34 cellular contexts compared by ENCODE assay signal in the genomic region with DNA sequence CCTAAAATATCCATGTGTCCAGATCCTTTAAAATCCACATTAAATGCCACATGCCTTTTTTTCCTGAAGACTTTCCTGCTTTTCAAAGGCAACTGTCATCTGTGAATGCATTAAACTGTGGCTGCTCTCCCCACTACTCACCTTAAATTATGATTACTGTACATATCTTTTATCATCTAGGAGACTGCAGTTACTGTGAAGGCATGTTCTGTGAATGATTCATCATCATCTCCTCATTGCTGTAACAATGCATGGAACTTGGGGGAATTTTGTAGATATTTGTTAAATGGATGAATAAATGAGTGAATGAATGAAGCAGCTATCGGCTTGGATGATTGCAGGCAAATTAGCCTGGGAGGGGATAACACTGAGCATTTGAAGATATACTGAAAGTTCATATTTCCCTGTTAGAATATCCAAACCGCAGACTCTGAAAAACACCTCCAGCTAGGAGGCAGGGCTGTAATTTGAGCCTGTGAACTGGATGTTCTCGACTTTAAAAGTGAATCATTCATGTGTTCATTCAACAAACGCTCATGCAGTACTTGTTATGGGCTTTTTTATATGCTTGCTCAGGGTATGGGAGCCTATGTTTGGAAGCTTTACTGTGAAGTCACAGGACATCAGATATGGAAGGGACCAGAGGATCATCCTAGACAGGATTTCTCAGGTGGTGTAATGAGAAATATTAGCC.
DNase-seq lines count a peak whose midpoint lies in the region; ATAC-seq and TF ChIP-seq lines count a peak whose summit lies in the region.
"Had no signal": no experiment of that assay in that cellular context is flagged by ENCODE, and none has a peak within 500 bp of the region (broad histone marks: within the 10 kb centered on the region; RNA-seq: fewer than 3 reads in every experiment).

No MANE protein-coding gene starts in this region.

- H2BK120ac ChIP-seq in H9 (ENCODE audit: low read depth, low read length, poor library complexity, severe bottlenecking) = no peak overlapping the region

- no peaks in the 10 kb centered on the region for H3K27me3 Mint-ChIP-seq in H9 (ENCODE audit: low read depth)
- H3K27me3 Mint-ChIP-seq: activated CD8-positive, alpha-beta memory T cell treated with anti-CD3 and anti-CD28 coated beads, Interleukin-2, amount 10 ng/mL, durations not matched to agents 7 days and 5 days; activated naive CD8-positive, alpha-beta T cell treated with anti-CD3 and anti-CD28 coated beads, Interleukin-2, amount 10 ng/mL, durations not matched to agents 7 days and 5 days; dendritic cell treated with granulocyte-macrophage colony-stimulating factor and Interleukin-4, amounts not matched to agents 40 ng/mL and 50 ng/mL, for 4 days had no signal

- no peak overlapping the region for H3K4me2 ChIP-seq in fibroblast of lung (ENCODE audit: extremely low read depth, insufficient read depth, low read length)
- no peak overlapping the region for H3K4me2 ChIP-seq in H9 (ENCODE audit: insufficient read depth, insufficient read length, low read length)
- H3K4me2 ChIP-seq: BLaER1, hepatocyte had no signal

- H3T11ph ChIP-seq in H9 (ENCODE audit: low read length) = no peak overlapping the region

- H2BK5ac ChIP-seq in H9 (ENCODE audit: insufficient read length, low read length) = no peak overlapping the region

- H3K18ac ChIP-seq in H9 (ENCODE audit: insufficient read length, low read depth, low read length) = no peak overlapping the region

- H3K4me3 Mint-ChIP-seq in H9 = no peak overlapping the region
- H3K4me3 Mint-ChIP-seq: activated CD8-positive, alpha-beta memory T cell treated with anti-CD3 and anti-CD28 coated beads, Interleukin-2, amount 10 ng/mL, durations not matched to agents 7 days and 5 days; activated naive CD8-positive, alpha-beta T cell treated with anti-CD3 and anti-CD28 coated beads, Interleukin-2, amount 10 ng/mL, durations not matched to agents 7 days and 5 days; activated T-cell treated with anti-CD3 and anti-CD28 coated beads, Interleukin-2, amount 50 U/mL, for 4 hours; central memory CD8-positive, alpha-beta T cell; dendritic cell treated with granulocyte-macrophage colony-stimulating factor and Interleukin-4, amounts not matched to agents 40 ng/mL and 50 ng/mL, for 4 days; endodermal cell; neural crest cell; T-helper 1 cell treated with Interleukin-12 subunit alpha and Interleukin-12 subunit beta and Interleukin-4 antibody, amounts not matched to agents 30 μg/mL and 1 μg/mL, for 36 hours had no signal

- no peak overlapping the region for H3K27ac ChIP-seq in fibroblast of lung (ENCODE audit: insufficient read depth, low read length)
- no peak overlapping the region for H3K27ac ChIP-seq in H9 (ENCODE audit: insufficient read length, low read depth, low read length)
- H3K27ac ChIP-seq: ascending aorta, BLaER1, esophagus muscularis mucosa, gastroesophageal sphincter, hepatocyte, ovary, stomach, vagina had no signal

- no peaks in the 10 kb centered on the region for H3K4me1 ChIP-seq in fibroblast of lung (ENCODE audit: control insufficient read depth, extremely low read depth, insufficient read depth, low read length)
- no peaks in the 10 kb centered on the region; the same call in 1 of the 2 replicates for H3K4me1 ChIP-seq in H9 (ENCODE audit: insufficient read depth, low read length)
- H3K4me1 ChIP-seq: ascending aorta, BLaER1, esophagus muscularis mucosa, gastroesophageal sphincter, stomach, vagina had no signal

- H3K36me3 Mint-ChIP-seq in H9 (ENCODE audit: insufficient read depth in 1 of 3, low read depth in 3 of 3) = no peaks in the 10 kb centered on the region; a peak in 1 of 7 replicates
- H3K36me3 Mint-ChIP-seq: activated CD8-positive, alpha-beta memory T cell treated with anti-CD3 and anti-CD28 coated beads, Interleukin-2, amount 10 ng/mL, durations not matched to agents 7 days and 5 days; activated naive CD8-positive, alpha-beta T cell treated with anti-CD3 and anti-CD28 coated beads, Interleukin-2, amount 10 ng/mL, durations not matched to agents 7 days and 5 days had no signal

- H3K36me3 ChIP-seq in fibroblast of lung (ENCODE audit: control insufficient read depth, insufficient read depth, low read length) = no peaks in the 10 kb centered on the region
- H3K36me3 ChIP-seq: ascending aorta, BLaER1, esophagus muscularis mucosa, gastroesophageal sphincter, ovary, stomach, vagina had no signal

- H3K4me3 ChIP-seq in fibroblast of lung (replicated peaks in 1 of 4; ENCODE audit: control extremely low read depth in 1 of 4, insufficient read depth in 1 of 4, low read depth in 3 of 4, low read length in 4 of 4) = no peak overlapping the region
- H3K4me3 ChIP-seq: ascending aorta, BLaER1, esophagus muscularis mucosa, gastroesophageal sphincter, hepatocyte, ovary, stomach, vagina had no signal

- H3K56ac ChIP-seq in H9 (ENCODE audit: insufficient read length, low read depth, low read length) = no peak overlapping the region

- H3K27me3 ChIP-seq in fibroblast of lung (ENCODE audit: control insufficient read depth, insufficient read depth, low read length) (no peaks in the 10 kb centered on the region), H9 (ENCODE audit: insufficient read depth, low read length) (no peaks in the 10 kb centered on the region)
- H3K27me3 ChIP-seq: ascending aorta, BLaER1, esophagus muscularis mucosa, gastroesophageal sphincter, hepatocyte, ovary, stomach, vagina had no signal

- H2AFZ ChIP-seq in fibroblast of lung (ENCODE audit: low read length) (no peak overlapping the region), H9 (ENCODE audit: low read length) (no peak overlapping the region)
- H2AFZ ChIP-seq: hepatocyte had no signal

- H4K20me1 ChIP-seq in fibroblast of lung (ENCODE audit: control insufficient read depth, extremely low read depth, insufficient read depth, low read length) = no peaks in the 10 kb centered on the region
- H4K20me1 ChIP-seq in H9 (ENCODE audit: control insufficient read depth, insufficient read depth, insufficient read length) = no peaks in the 10 kb centered on the region
- H4K20me1 ChIP-seq: BLaER1 had no signal

- H2BK15ac ChIP-seq in H9 (ENCODE audit: low read depth, low read length) = no peak overlapping the region

- peaks cover 14 to 27% of the 10 kb centered on the region in 2 experiments for H3K4me1 Mint-ChIP-seq in H9
- H3K4me1 Mint-ChIP-seq: activated CD8-positive, alpha-beta memory T cell treated with anti-CD3 and anti-CD28 coated beads, Interleukin-2, amount 10 ng/mL, durations not matched to agents 7 days and 5 days; activated naive CD8-positive, alpha-beta T cell treated with anti-CD3 and anti-CD28 coated beads, Interleukin-2, amount 10 ng/mL, durations not matched to agents 7 days and 5 days; central memory CD8-positive, alpha-beta T cell; neural crest cell had no signal

- no peaks in the 10 kb centered on the region for H3K9me3 Mint-ChIP-seq in H9
- H3K9me3 Mint-ChIP-seq: activated naive CD8-positive, alpha-beta T cell treated with anti-CD3 and anti-CD28 coated beads, Interleukin-2, amount 10 ng/mL, durations not matched to agents 7 days and 5 days; activated T-cell treated with anti-CD3 and anti-CD28 coated beads, Interleukin-2, amount 50 U/mL, for 4 hours; central memory CD8-positive, alpha-beta T cell; dendritic cell treated with granulocyte-macrophage colony-stimulating factor and Interleukin-4, amounts not matched to agents 40 ng/mL and 50 ng/mL, for 4 days; neural crest cell; T-helper 1 cell treated with Interleukin-12 subunit alpha and Interleukin-12 subunit beta and Interleukin-4 antibody, amounts not matched to agents 30 μg/mL and 1 μg/mL, for 36 hours had no signal

- no peaks in the 10 kb centered on the region for H3K79me2 ChIP-seq in fibroblast of lung (ENCODE audit: control insufficient read depth, insufficient read depth, low read length)
- H3K79me2 ChIP-seq in H9 (ENCODE audit: insufficient read depth, low read length) = no peaks in the 10 kb centered on the region
- H3K79me2 ChIP-seq: hepatocyte had no signal

- H3K9me3 ChIP-seq in fibroblast of lung (ENCODE audit: control insufficient read depth, insufficient read depth, low read depth, low read length) (no peaks in the 10 kb centered on the region), H9 (ENCODE audit: control insufficient read depth, low read depth, low read length) (no peaks in the 10 kb centered on the region)
- H3K9me3 ChIP-seq: ascending aorta, BLaER1, esophagus muscularis mucosa, gastroesophageal sphincter, ovary, stomach, vagina had no signal

- H3K79me1 ChIP-seq in H9 (ENCODE audit: insufficient read depth, low read depth, low read length, poor library complexity, severe bottlenecking) = no peaks in the 10 kb centered on the region

- no peak overlapping the region for H2AK5ac ChIP-seq in H9 (ENCODE audit: insufficient read length, low read length)

- no peak for ATAC-seq in HG03097 (IDR thresholded peaks at IDR 0.05; ENCODE audit: low FRiP score, unreplicated experiment)
- no peak for ATAC-seq in HG02884 (IDR thresholded peaks at IDR 0.05; ENCODE audit: unreplicated experiment)
- ATAC-seq: activated CD4-positive, CD25-positive, alpha-beta regulatory T cell treated with anti-CD3 and anti-CD28 coated beads, Interleukin-2, amount 50 U/mL, for 24 hours; activated CD8-positive, alpha-beta memory T cell treated with anti-CD3 and anti-CD28 coated beads, Interleukin-2, amount 10 ng/mL, durations not matched to agents 7 days and 5 days; activated T-cell treated with anti-CD3 and anti-CD28 coated beads, Interleukin-2, amount 50 U/mL, for 4 hours; gastroesophageal sphincter; right cardiac atrium had no signal

- TF ChIP-seq CTCF in fibroblast of lung (conservative IDR thresholded peaks at IDR 0.05 in 1 of 2, IDR thresholded peaks at IDR 0.05 in 1 of 2; ENCODE audit: low read depth in 1 of 2, low read length in 2 of 2) (no peak), H9 (conservative IDR thresholded peaks at IDR 0.05) (no peak)

- no peak overlapping the region for H3K27ac Mint-ChIP-seq in H9
- H3K27ac Mint-ChIP-seq: activated CD8-positive, alpha-beta memory T cell treated with anti-CD3 and anti-CD28 coated beads, Interleukin-2, amount 10 ng/mL, durations not matched to agents 7 days and 5 days; activated naive CD8-positive, alpha-beta T cell treated with anti-CD3 and anti-CD28 coated beads, Interleukin-2, amount 10 ng/mL, durations not matched to agents 7 days and 5 days; dendritic cell treated with granulocyte-macrophage colony-stimulating factor and Interleukin-4, amounts not matched to agents 40 ng/mL and 50 ng/mL, for 4 days; endodermal cell; T-helper 1 cell treated with Interleukin-12 subunit alpha and Interleukin-12 subunit beta and Interleukin-4 antibody, amounts not matched to agents 30 μg/mL and 1 μg/mL, for 36 hours had no signal

- peak; percentile 7 for DNase-seq in Caki2 (ENCODE audit: low read depth)
- peak; percentile 59 for DNase-seq in NCI-H69 (lab: John Stamatoyannopoulos, UW)
- DNase-seq in fibroblast of lung (ENCODE audit: low read depth in 2 of 2) = peak; percentile 14 to 42
- DNase-seq in renal cortical epithelial cell (ENCODE audit: low read depth) = peak; percentile 45
- no peak for DNase-seq in H9
- no peak for DNase-seq in T-helper 1 cell
- DNase-seq: activated CD4-positive, alpha-beta T cell treated with anti-CD3 and anti-CD28 coated beads, Interleukin-2, amount 50 U/mL, for 4 hours; activated CD8-positive, alpha-beta memory T cell treated with anti-CD3 and anti-CD28 coated beads, Interleukin-2, amount 10 ng/mL, durations not matched to agents 7 days and 5 days; activated gamma-delta T cell; activated naive CD8-positive, alpha-beta T cell treated with anti-CD3 and anti-CD28 coated beads, Interleukin-2, amount 10 ng/mL, durations not matched to agents 7 days and 5 days; activated T-cell treated with anti-CD3 and anti-CD28 coated beads, Interleukin-2, amount 50 U/mL, for 4 hours; endodermal cell; mesendoderm; NCI-H1048; NCI-H1694; NCI-H510A treated with DMSO at 0.1 percent for 48 hours; OCI-M1; ovary; right cardiac atrium; stimulated activated CD4-positive, alpha-beta T cell treated with anti-CD3 and anti-CD28 coated beads, Interleukin-4, amount 100 ng/mL, for 1 hour; stomach had no signal

- H3K4ac ChIP-seq in H9 (ENCODE audit: low read depth, low read length) = no peak overlapping the region

- in situ Hi-C loops in Caki2 (cut with HindIII; ENCODE audit: low pct_unique_long_range_greater_than_20kb, low sequenced_read_pairs) = no loop called here

- H3K9ac ChIP-seq in fibroblast of lung (ENCODE audit: insufficient read depth, low read length) (no peak overlapping the region), H9 (ENCODE audit: extremely low read depth, insufficient read length, low read length) (no peak overlapping the region)
- H3K9ac ChIP-seq: BLaER1 had no signal

- H4K5ac ChIP-seq in H9 (ENCODE audit: insufficient read length, low read depth, low read length) = no peak overlapping the region

- no peak overlapping the region for H4K8ac ChIP-seq in H9 (replicated peaks; ENCODE audit: insufficient read length, low read depth, low read length)

- no peak overlapping the region for H2BK20ac ChIP-seq in H9 (ENCODE audit: low read depth, low read length, poor library complexity, severe bottlenecking)

- H3K23ac ChIP-seq in H9 (ENCODE audit: insufficient read length, low read depth, low read length) = no peak overlapping the region

- H3K14ac ChIP-seq in H9 (ENCODE audit: insufficient read depth, low read length) = no peak overlapping the region

- no CpG with 5 or more reads among the region's 4 CpGs for WGBS in H9 (ENCODE audit: extremely low coverage, insufficient read length, low lambda C conversion rate)

- no peak overlapping the region for H2BK12ac ChIP-seq in H9 (ENCODE audit: insufficient read length, low read depth, low read length)

- H3K23me2 ChIP-seq in H9 (ENCODE audit: insufficient read length, low read depth, low read length, poor library complexity, severe bottlenecking) = no peaks in the 10 kb centered on the region

- H4K91ac ChIP-seq in H9 (ENCODE audit: insufficient read length, low read depth, low read length) = no peak overlapping the region

Comparison
In these comparisons a context has a peak if more than half of its experiments do, and no peak if none do; other contexts are left out.
1. DNase-seq: peak in Caki2 (single experiment), NCI-H69 (single experiment), fibroblast of lung (2 of 2) and renal cortical epithelial cell (single experiment); none in H9 (single experiment) and T-helper 1 cell (0 of 5).